In genomic region chr6:11942185-11942864, GRCh38 we compare ENCODE assay signal across 16 cellular contexts.
A peak's percentile ranks its signal among the peaks of the same experiment; 100 is the strongest.
DNase-seq lines count a peak whose midpoint lies in the region; ATAC-seq and TF ChIP-seq lines count a peak whose summit lies in the region.
"Had no signal": no experiment of that assay in that cellular context is flagged by ENCODE, and none has a peak within 500 bp of the region (broad histone marks: within the 10 kb centered on the region; RNA-seq: fewer than 3 reads in every experiment).

No MANE protein-coding gene starts in this region.

- TF ChIP-seq POLR2A in body of pancreas (IDR thresholded peaks at IDR 0.05), result no peak

- intact Hi-C loops in PC-9 (cut with micrococcal nuclease; ENCODE audit: unreplicated experiment) (no loop called here), body of pancreas (cut with DNase I) (no loop called here), posterior vena cava (cut with DNase I) (no loop called here)

- no peak overlapping the region for H3K4me2 ChIP-seq in PC-9
- H3K4me2 ChIP-seq: A549 had no signal

- H3K79me2 ChIP-seq in PC-9 (ENCODE audit: low read depth), result no peaks in the 10 kb centered on the region

- H4K20me1 ChIP-seq in PC-9 (ENCODE audit: insufficient read depth), result no peaks in the 10 kb centered on the region

- TF ChIP-seq CTCF in PC-9 (conservative IDR thresholded peaks at IDR 0.05) (no peak), body of pancreas (IDR thresholded peaks at IDR 0.05) (no peak)

- no TSS peak for BruUV-seq in PC-9 (replicated peaks; lab: Mats Ljungman, UMichigan)

- H3K36me3 Mint-ChIP-seq in activated naive CD4-positive, alpha-beta T cell treated with anti-CD3 and anti-CD28 coated beads, Interleukin-2, amount 50 U/mL, for 72 hours, result no peaks in the 10 kb centered on the region
- H3K36me3 Mint-ChIP-seq: CD8-positive, alpha-beta T cell; IgD-negative memory B cell had no signal

- no peak for DNase-seq in activated naive CD4-positive, alpha-beta T cell treated with anti-CD3 and anti-CD28 coated beads, Interleukin-2, amount 50 U/mL, for 72 hours (ENCODE audit: low spot score in 2 of 2)
- no peak for DNase-seq in activated naive CD4-positive, alpha-beta T cell treated with anti-CD3 and anti-CD28 coated beads, Interleukin-2, amount 50 U/mL, for 16 hours
- DNase-seq in PC-9 (no peak), body of pancreas (peak in 1 of 4 donors; percentile 44), posterior vena cava (ENCODE audit: low spot score) (no peak)
- DNase-seq: BE2C; CD8-positive, alpha-beta T cell; COR-L47; DMS153; GF-D8; GM23248; H7 had no signal

- ATAC-seq in activated naive CD4-positive, alpha-beta T cell treated with anti-CD3 and anti-CD28 coated beads, Interleukin-2, amount 50 U/mL, for 72 hours, result peak; percentile 77 to 87
- ATAC-seq in body of pancreas (no peak), GM19455 (IDR thresholded peaks at IDR 0.05; ENCODE audit: unreplicated experiment) (no peak)
- ATAC-seq: A549; CD8-positive, alpha-beta T cell had no signal

- H3K4me1 ChIP-seq in PC-9 (replicated peaks; ENCODE audit: insufficient read depth) (no peaks in the 10 kb centered on the region), body of pancreas (peaks cover 37% of the 10 kb centered on the region)
- H3K4me1 ChIP-seq: BE2C had no signal

- peak overlapping the region; percentile 55; the same call in 1 of the 2 replicates for H2AFZ ChIP-seq in PC-9
- H2AFZ ChIP-seq: GM23248 had no signal

- no peaks in the 10 kb centered on the region for H3K9me2 ChIP-seq in PC-9 (ENCODE audit: insufficient read depth)

- H3K36me3 ChIP-seq in PC-9 (ENCODE audit: low read depth) (no peaks in the 10 kb centered on the region), body of pancreas (replicated peaks in 1 of 2; ENCODE audit: insufficient read depth in 1 of 2, low read depth in 2 of 2) (no peaks in the 10 kb centered on the region)
- H3K36me3 ChIP-seq: BE2C had no signal

- H3K9me3 Mint-ChIP-seq in activated naive CD4-positive, alpha-beta T cell treated with anti-CD3 and anti-CD28 coated beads, Interleukin-2, amount 50 U/mL, for 72 hours, result peaks cover 0 to 5% of the 10 kb centered on the region in 2 donors
- H3K9me3 Mint-ChIP-seq: CD8-positive, alpha-beta T cell; IgD-negative memory B cell had no signal

- H3K9me3 ChIP-seq in PC-9 (ENCODE audit: insufficient read depth, low read depth) (no peaks in the 10 kb centered on the region), body of pancreas (no peaks in the 10 kb centered on the region)
- H3K9me3 ChIP-seq: A549, BE2C had no signal

- H3K27me3 ChIP-seq in PC-9 (ENCODE audit: insufficient read depth, low read depth), result no peaks in the 10 kb centered on the region
- no peaks in the 10 kb centered on the region for H3K27me3 ChIP-seq in body of pancreas
- H3K27me3 ChIP-seq: BE2C had no signal

- CTCF ChIA-PET in PC-9 (lab: Charles Lee), result interaction anchor here (0.6 kb wide), 1 partner anchor 240 kb away, joined by 6 read pairs; no protein-coding TSS in a partner anchor

- no peak overlapping the region for H3K4me3 ChIP-seq in PC-9
- H3K4me3 ChIP-seq in body of pancreas, result no peak overlapping the region
- H3K4me3 ChIP-seq: A549, GM23248 had no signal

- POLR2A ChIA-PET in PC-9 (lab: Charles Lee; ENCODE audit: unreplicated experiment), result no interaction called here

- no peaks in the 10 kb centered on the region for H3F3A ChIP-seq in PC-9 (ENCODE audit: insufficient read depth, low read depth)

- H3K27ac ChIP-seq in PC-9 (no peak overlapping the region), body of pancreas (peak overlapping the region in 3 of 4 donors; percentile 10 to 36 (median 26))
- H3K27ac ChIP-seq: A549, C4-2B, GM23248 had no signal

- 21 to 44% methylated on average over 4 of the region's 4 CpGs for WGBS in body of pancreas, 2 donors

- H3K27ac Mint-ChIP-seq in activated naive CD4-positive, alpha-beta T cell treated with anti-CD3 and anti-CD28 coated beads, Interleukin-2, amount 50 U/mL, for 72 hours, result no peak overlapping the region
- H3K27ac Mint-ChIP-seq: CD8-positive, alpha-beta T cell; IgD-negative memory B cell had no signal

Comparison
In these comparisons a context has a peak if more than half of its experiments do, and no peak if none do; other contexts are left out.
1. ATAC-seq: peak in activated naive CD4-positive, alpha-beta T cell treated with anti-CD3 and anti-CD28 coated beads, Interleukin-2, amount 50 U/mL, for 72 hours (2 of 2); none in body of pancreas (single experiment) and GM19455 (single experiment).